Comparison of ENCODE assay signal across 25 cellular contexts in genomic region chr14:98766818-98767217, GRCh38.
DNase-seq lines count a peak whose midpoint lies in the region; ATAC-seq, FAIRE-seq and TF ChIP-seq lines count a peak whose summit lies in the region.
"Had no signal": no experiment of that assay in that cellular context is flagged by ENCODE, and none has a peak within 500 bp of the region (broad histone marks: within the 10 kb centered on the region; RNA-seq: fewer than 3 reads in every experiment).

No MANE protein-coding gene starts in this region.

- no peak overlapping the region for H3K4ac ChIP-seq in H1 (replicated peaks; ENCODE audit: insufficient read length, low read depth, low read length)

- H3K4me3 Mint-ChIP-seq in nephron progenitor cell, result no peak overlapping the region
- H3K4me3 Mint-ChIP-seq: naive thymus-derived CD8-positive, alpha-beta T cell had no signal

- CTCF ChIA-PET in H1 (lab: Charles Lee; ENCODE audit: partially characterized antibody), result no interaction called here

- H3K9ac ChIP-seq in H1 (replicated peaks in 1 of 4; ENCODE audit: extremely low read depth in 1 of 4, low read depth in 3 of 4, low read length in 3 of 4), result no peak overlapping the region
- H3K9ac ChIP-seq: BLaER1 treated with 17β-estradiol and CSF1 and Interleukin-3, amounts not matched to agents 10 nM and 100 nM had no signal

- POLR2A ChIA-PET in H1 (lab: Charles Lee; ENCODE audit: partially characterized antibody), result no interaction called here

- H3K4me3 ChIP-seq in NB4 (ENCODE audit: low read depth, low read length) (no peak overlapping the region), H1 (ENCODE audit: extremely low read depth in 1 of 4, insufficient read depth in 2 of 4, low read depth in 3 of 4, low read length in 4 of 4) (no peak overlapping the region)
- H3K4me3 ChIP-seq: A549; BLaER1 treated with 17β-estradiol and CSF1 and Interleukin-3, amounts not matched to agents 10 nM and 100 nM; pancreas; sigmoid colon; upper lobe of right lung had no signal

- no peaks in the 10 kb centered on the region for H3K4me1 ChIP-seq in H1 (replicated peaks in 1 of 4; ENCODE audit: control insufficient read depth in 3 of 4, insufficient read depth in 4 of 4, low read length in 3 of 4)
- H3K4me1 ChIP-seq: A549; BLaER1 treated with 17β-estradiol and CSF1 and Interleukin-3, amounts not matched to agents 10 nM and 100 nM; Caco-2; pancreas; sigmoid colon; upper lobe of right lung had no signal

- H3K9me3 Mint-ChIP-seq in nephron progenitor cell, result peaks cover 28% of the 10 kb centered on the region

- no peak overlapping the region for H3K4me2 ChIP-seq in H1 (ENCODE audit: insufficient read depth in 1 of 2, low read depth in 2 of 2, low read length in 2 of 2)
- H3K4me2 ChIP-seq: A549; BLaER1 treated with 17β-estradiol and CSF1 and Interleukin-3, amounts not matched to agents 10 nM and 100 nM had no signal

- TF ChIP-seq POLR2A in NB4 (IDR thresholded peaks at IDR 0.05; ENCODE audit: extremely low read depth, insufficient read length), result no peak
- TF ChIP-seq POLR2A in H1 (IDR thresholded peaks at IDR 0.05; ENCODE audit: control extremely low read depth in 1 of 2, low read depth in 2 of 2, low read length in 2 of 2), result no peak

- no peak overlapping the region for H3K18ac ChIP-seq in H1 (ENCODE audit: extremely low read depth, low read length)

- no peak overlapping the region for H4K8ac ChIP-seq in H1 (ENCODE audit: extremely low read depth, insufficient read depth, low read length)

- 82% methylated on average over 4 of the region's 4 CpGs; no CpG with 5 or more reads in 1 of the 2 experiments for WGBS in H1 (ENCODE audit: extremely low coverage in 1 of 2, insufficient coverage in 1 of 2, insufficient read length in 1 of 2, insufficient replicate concordance in 2 of 2, low coverage in 1 of 2, low lambda C conversion rate in 2 of 2, missing lambda C conversion rate in 1 of 2), 2 experiments

- DNase-seq in AG08395 (ENCODE audit: low spot score), result peak; percentile 48
- DNase-seq in NB4 (ENCODE audit: low read depth), result peak; percentile 56
- DNase-seq in H1 (ENCODE audit: low read depth in 1 of 2, low spot score in 2 of 2), result no peak
- DNase-seq in nephron progenitor cell, result no peak
- DNase-seq in NCI-H187 (lab: John Stamatoyannopoulos, UW), result no peak
- DNase-seq in dedifferentiated amniotic fluid mesenchymal stem cell (ENCODE audit: extremely low spot score), result no peak
- DNase-seq in mucosa of gallbladder (ENCODE audit: low spot score), result no peak
- DNase-seq: activated CD4-positive, alpha-beta T cell treated with anti-CD3 and anti-CD28 coated beads for 4 hours; activated naive CD4-positive, alpha-beta T cell treated with anti-CD3 and anti-CD28 coated beads, Interleukin-2, amount 50 U/mL, for 16 hours; Caco-2; DND-41; effector CD8-positive, alpha-beta T cell; left colon; naive thymus-derived CD8-positive, alpha-beta T cell; NCI-H1436 treated with DMSO at 0.1 percent for 48 hours; NCI-H774; pancreas; PC-3; sigmoid colon; stimulated activated CD8-positive, alpha-beta memory T cell treated with anti-CD3 and anti-CD28 coated beads, Interleukin-4, amount 100 ng/mL, for 48 hours; upper lobe of right lung had no signal

- H3K23ac ChIP-seq in H1 (ENCODE audit: insufficient read length), result no peak overlapping the region

- TF ChIP-seq CTCF in NB4 (IDR thresholded peaks at IDR 0.05; ENCODE audit: low read depth, low read length) (no peak), H1 (IDR thresholded peaks at IDR 0.05; ENCODE audit: control extremely low read depth in 1 of 3, insufficient read depth in 1 of 3, low read depth in 1 of 3, low read length in 3 of 3) (no peak), nephron progenitor cell (IDR thresholded peaks at IDR 0.05) (no peak)

- ATAC-seq in HG03342 (IDR thresholded peaks at IDR 0.05; ENCODE audit: unreplicated experiment), result no peak
- ATAC-seq: A549; left colon; naive thymus-derived CD8-positive, alpha-beta T cell; pancreas; PC-3; upper lobe of right lung had no signal

- no peaks in the 10 kb centered on the region for H3K36me3 Mint-ChIP-seq in nephron progenitor cell (ENCODE audit: low read depth)
- H3K36me3 Mint-ChIP-seq: IgD-negative memory B cell had no signal

- H4K20me1 ChIP-seq in H1 (replicated peaks in 1 of 2; ENCODE audit: control insufficient read depth in 1 of 2, insufficient read depth in 2 of 2, low read length in 2 of 2), result no peaks in the 10 kb centered on the region
- H4K20me1 ChIP-seq: BLaER1 treated with 17β-estradiol and CSF1 and Interleukin-3, amounts not matched to agents 10 nM and 100 nM had no signal

- no peak for FAIRE-seq in H1 (lab: Jason Lieb, UNC)
- FAIRE-seq: A549, pancreas had no signal

- H3K9me3 ChIP-seq in H1 (ENCODE audit: insufficient read depth in 2 of 2, low read depth in 1 of 2, low read length in 1 of 2), result peaks cover 0 to 12% of the 10 kb centered on the region in 2 experiments; a peak in 2 of 4 replicates
- H3K9me3 ChIP-seq: upper lobe of right lung had no signal

- no peak overlapping the region for H4K5ac ChIP-seq in H1 (ENCODE audit: insufficient read length, low read depth, low read length)

- H3K27me3 ChIP-seq in H1 (replicated peaks in 1 of 4; ENCODE audit: control insufficient read depth in 3 of 4, extremely low read depth in 1 of 4, insufficient read depth in 3 of 4, low read length in 3 of 4), result no peaks in the 10 kb centered on the region
- H3K27me3 ChIP-seq: BLaER1 treated with 17β-estradiol and CSF1 and Interleukin-3, amounts not matched to agents 10 nM and 100 nM; pancreas; sigmoid colon; upper lobe of right lung had no signal

- no peak overlapping the region for H2BK15ac ChIP-seq in H1 (ENCODE audit: low read length)

- TF ChIP-seq RAD21 in H1 (IDR thresholded peaks at IDR 0.05 in 1 of 2, conservative IDR thresholded peaks at IDR 0.05 in 1 of 2; ENCODE audit: low read depth in 2 of 2, low read length in 2 of 2), result no peak

- H2AK5ac ChIP-seq in H1 (ENCODE audit: low read depth, low read length), result no peak overlapping the region

- no peak overlapping the region for H3K27ac ChIP-seq in H1 (ENCODE audit: low read depth, low read length)
- H3K27ac ChIP-seq: A549; BLaER1 treated with 17β-estradiol and CSF1 and Interleukin-3, amounts not matched to agents 10 nM and 100 nM; pancreas; sigmoid colon; upper lobe of right lung had no signal

- H2AFZ ChIP-seq in H1 (ENCODE audit: low read length), result peak overlapping the region; percentile 90

- 0 out of 2 replicates have a peak overlapping the region, but pooled peaks have one; percentile 66 for H2BK20ac ChIP-seq in H1 (ENCODE audit: low read length)

- H3K56ac ChIP-seq in H1 (replicated peaks; ENCODE audit: insufficient read length, low read depth, low read length), result no peak overlapping the region

- TF ChIP-seq EP300 in H1 (IDR thresholded peaks at IDR 0.05; ENCODE audit: borderline replicate concordance in 1 of 2, low read depth in 2 of 2, low read length in 2 of 2), result no peak

- H3K79me1 ChIP-seq in H1 (ENCODE audit: low read depth, low read length), result no peaks in the 10 kb centered on the region; the same call in 1 of the 2 replicates

- H2BK12ac ChIP-seq in H1 (ENCODE audit: low read depth, low read length), result no peak overlapping the region

- H3K27ac Mint-ChIP-seq in nephron progenitor cell, result peak overlapping the region; percentile 70
- H3K27ac Mint-ChIP-seq: IgD-negative memory B cell had no signal

- H2BK120ac ChIP-seq in H1 (replicated peaks; ENCODE audit: low read depth, low read length), result no peak overlapping the region

- no peaks in the 10 kb centered on the region for H3K36me3 ChIP-seq in H1 (ENCODE audit: control insufficient read depth in 2 of 4, insufficient read depth in 4 of 4, low read length in 3 of 4)
- H3K36me3 ChIP-seq: pancreas, sigmoid colon, upper lobe of right lung had no signal

- peaks cover 17% of the 10 kb centered on the region for H3K27me3 Mint-ChIP-seq in nephron progenitor cell (ENCODE audit: low read depth, poor library complexity)
- H3K27me3 Mint-ChIP-seq: IgD-negative memory B cell; naive thymus-derived CD8-positive, alpha-beta T cell had no signal

- H3K79me2 ChIP-seq in H1 (ENCODE audit: control insufficient read depth in 1 of 2, insufficient read depth in 2 of 2, low read length in 2 of 2), result no peaks in the 10 kb centered on the region

- no peak overlapping the region for H3K14ac ChIP-seq in H1 (ENCODE audit: insufficient read length)

- H2BK5ac ChIP-seq in H1 (ENCODE audit: low read depth, low read length), result no peak overlapping the region

- no peaks in the 10 kb centered on the region for H3K23me2 ChIP-seq in H1 (ENCODE audit: low read depth, low read length)

- H3K4me1 Mint-ChIP-seq in nephron progenitor cell, result no peaks in the 10 kb centered on the region

- no peak overlapping the region for H4K91ac ChIP-seq in H1 (replicated peaks; ENCODE audit: insufficient read length, low read length)

TF ChIP-seq in H1, 55 proteins besides CTCF, POLR2A, EP300 and RAD21:
- TF ChIP-seq SP1 (IDR thresholded peaks at IDR 0.05; ENCODE audit: low read depth, low read length) (no peak), EGR1 (IDR thresholded peaks at IDR 0.05; ENCODE audit: borderline replicate concordance, low read depth, low read length) (no peak), NANOG (IDR thresholded peaks at IDR 0.05; ENCODE audit: insufficient read depth, low read depth, low read length, poor library complexity, severe bottlenecking) (no peak), YY1 (IDR thresholded peaks at IDR 0.05; ENCODE audit: low read depth, low read length) (no peak)

Comparison
In these comparisons a context has a peak if more than half of its experiments do, and no peak if none do; other contexts are left out.
1. DNase-seq: peak in AG08395 (single experiment) and NB4 (single experiment); none in H1 (0 of 2), nephron progenitor cell (single experiment), NCI-H187 (0 of 2), dedifferentiated amniotic fluid mesenchymal stem cell (single experiment) and mucosa of gallbladder (single experiment).